15 cellular contexts compared by ENCODE assay signal in the genomic region with DNA sequence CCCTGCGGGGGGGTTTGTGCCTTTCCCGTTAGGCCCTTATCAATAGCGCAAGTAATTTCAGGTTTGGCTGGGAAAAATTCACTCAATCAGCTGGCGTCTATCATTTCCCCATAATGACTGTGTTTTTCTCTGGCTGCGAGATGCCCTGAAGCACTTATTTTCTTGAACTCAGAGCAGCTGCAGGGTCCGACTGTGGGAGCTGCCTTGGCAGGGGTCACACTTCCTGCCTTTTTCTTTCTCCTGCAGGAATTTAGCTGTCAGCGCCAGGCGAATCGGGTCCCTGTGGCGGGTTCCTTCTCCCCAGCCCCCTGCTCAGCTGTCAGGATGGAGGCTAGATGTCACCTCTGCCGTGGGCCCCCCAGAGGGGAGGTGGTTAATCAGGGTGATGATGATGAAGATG.
"Had no signal": no experiment of that assay in that cellular context is flagged by ENCODE, and none has a peak within 500 bp of the region (broad histone marks: within the 10 kb centered on the region; RNA-seq: fewer than 3 reads in every experiment).

No MANE protein-coding gene starts in this region.

- H3K27ac ChIP-seq: right atrium auricular region, transverse colon, VCaP had no signal

- DNase-seq: activated CD4-positive, alpha-beta T cell treated with anti-CD3 and anti-CD28 coated beads, Interleukin-2, amount 50 U/mL, for 48 hours; activated naive CD4-positive, alpha-beta T cell treated with anti-CD3 and anti-CD28 coated beads, Interleukin-2, amount 10 ng/mL, durations not matched to agents 7 days and 5 days; activated T-cell treated with anti-CD3 and anti-CD28 coated beads, Interleukin-2, amount 50 U/mL, for 1 hour; erythroblast; islet precursor cell; naive thymus-derived CD8-positive, alpha-beta T cell; nucleus accumbens; small intestine; stimulated activated CD4-positive, alpha-beta T cell treated with anti-CD3 and anti-CD28 coated beads, Interleukin-4, amount 100 ng/mL, for 4 hours; stimulated activated CD8-positive, alpha-beta memory T cell treated with anti-CD3 and anti-CD28 coated beads, Interleukin-4, amount 100 ng/mL, for 48 hours; stimulated activated naive CD8-positive, alpha-beta T cell treated with anti-CD3 and anti-CD28 coated beads, Interleukin-15, Interleukin-2, amounts not matched to agents 100 U/mL and 50 U/mL, for 24 hours; transverse colon had no signal

- ATAC-seq: mucosa of descending colon; naive thymus-derived CD8-positive, alpha-beta T cell; stimulated activated naive CD8-positive, alpha-beta T cell treated with anti-CD3 and anti-CD28 coated beads, Interleukin-15, Interleukin-2, amounts not matched to agents 100 U/mL and 50 U/mL, for 24 hours had no signal

- H3K36me3 ChIP-seq: right atrium auricular region, transverse colon had no signal

- H3K27me3 ChIP-seq: right atrium auricular region, transverse colon had no signal

- H3K9me3 ChIP-seq: mucosa of descending colon, right atrium auricular region, transverse colon had no signal

- H3K4me3 ChIP-seq: mucosa of descending colon, right atrium auricular region, transverse colon had no signal
